Comparison of ENCODE assay signal across 15 cellular contexts in the genomic region with DNA sequence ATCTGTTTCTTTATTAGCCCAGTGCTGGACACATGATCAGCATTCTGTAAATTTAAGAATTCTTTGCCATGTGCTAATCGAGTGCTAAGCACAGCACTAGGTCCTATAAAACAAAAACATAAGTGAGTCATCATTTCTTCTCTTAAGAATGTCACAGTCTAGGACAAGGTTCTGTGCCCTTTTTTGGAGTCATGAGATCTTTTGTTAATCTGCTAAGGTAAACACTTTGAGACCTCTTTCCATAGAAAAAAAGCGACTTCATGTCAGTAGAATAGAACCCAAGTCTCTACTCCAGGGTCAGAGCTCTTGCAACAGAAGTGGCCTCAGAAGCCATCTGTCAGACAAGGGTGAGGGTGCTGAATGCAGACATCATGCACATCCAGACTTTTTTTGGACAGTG.
"Had no signal": no experiment of that assay in that cellular context is flagged by ENCODE, and none has a peak within 500 bp of the region (broad histone marks: within the 10 kb centered on the region; RNA-seq: fewer than 3 reads in every experiment).

No MANE protein-coding gene starts in this region.

- ATAC-seq: activated naive CD8-positive, alpha-beta T cell treated with anti-CD3 and anti-CD28 coated beads, Interleukin-2, amount 50 U/mL, for 24 hours; activated T-helper 17 cell treated with anti-CD3 and anti-CD28 coated beads, Interleukin-2, amount 50 U/mL, for 72 hours; gastrocnemius medialis; stimulated activated naive B cell treated with anti-CD40 and anti-IgM and Interleukin-4, amounts not matched to agents 10 μg/mL and 1 μg/mL and 100 μg/mL, for 72 hours had no signal

- DNase-seq: activated CD4-positive, alpha-beta T cell treated with anti-CD3 and anti-CD28 coated beads for 1 hour; activated CD4-positive, alpha-beta T cell treated with anti-CD3 and anti-CD28 coated beads, Interleukin-2, amount 50 U/mL, for 48 hours; activated naive CD4-positive, alpha-beta T cell treated with anti-CD3 and anti-CD28 coated beads for 36 hours; activated naive CD8-positive, alpha-beta T cell treated with anti-CD3 and anti-CD28 coated beads, Interleukin-2, amount 50 U/mL, for 24 hours; cerebellar nuclear complex; effector memory CD4-positive, alpha-beta T cell; gastrocnemius medialis; immature natural killer cell; mesenchymal stem cell; occipital lobe; stimulated activated CD4-positive, alpha-beta T cell treated with anti-CD3 and anti-CD28 coated beads, Interleukin-15, amount 100 ng/mL, for 24 hours; stimulated activated CD4-positive, alpha-beta T cell treated with anti-CD3 and anti-CD28 coated beads, Interleukin-4, amount 100 ng/mL, for 1 hour; stimulated activated naive B cell treated with anti-CD40 and anti-IgM and Interleukin-4, amounts not matched to agents 10 μg/mL and 1 μg/mL and 100 μg/mL, for 72 hours; uterus had no signal
